Comparison of ENCODE assay signal across 9 cellular contexts in the genomic region with DNA sequence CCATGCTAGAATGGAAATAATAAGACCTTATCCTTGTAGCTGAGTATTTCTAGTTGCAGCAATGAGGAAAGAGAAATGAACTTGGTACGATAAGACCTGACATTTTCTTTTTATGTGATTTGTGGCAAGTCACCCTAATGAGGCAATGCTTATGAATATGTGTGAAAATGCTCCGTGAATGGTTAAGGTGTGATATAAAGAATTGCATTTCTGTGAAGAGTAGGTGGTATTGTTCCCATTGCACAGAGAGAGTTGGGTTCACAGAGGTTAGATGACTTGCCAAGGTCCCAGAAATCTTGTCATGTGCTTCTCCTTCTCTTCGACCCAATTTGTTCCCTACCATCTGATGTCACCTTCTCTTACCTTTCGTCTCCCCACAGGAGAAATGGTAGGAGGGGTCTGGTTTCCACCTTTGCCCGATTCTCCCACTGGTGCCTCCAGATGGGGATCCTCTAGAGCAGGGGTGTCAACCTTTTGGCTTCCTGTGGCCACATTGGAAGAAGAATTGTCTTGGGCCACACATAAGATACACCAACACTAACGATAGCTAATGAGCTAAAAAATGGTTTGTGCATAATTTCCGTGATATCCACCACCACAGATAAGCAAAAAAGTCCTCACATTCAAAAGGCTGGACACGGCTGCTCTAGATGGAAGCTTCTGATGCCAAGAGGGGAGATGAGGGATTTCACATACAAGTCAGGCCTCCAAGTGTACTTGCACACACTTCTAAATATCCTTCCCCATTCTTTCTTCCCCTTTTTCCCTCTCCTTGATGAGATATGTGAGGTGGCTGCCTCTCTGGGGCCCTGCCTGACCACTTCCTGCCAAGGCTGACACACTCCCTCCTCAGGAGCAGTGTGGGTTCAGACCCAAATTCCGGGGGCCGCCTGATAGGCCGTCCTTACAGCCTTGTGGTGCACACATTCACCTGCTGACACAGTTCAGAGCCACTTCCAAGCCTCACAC.
DNase-seq lines count a peak whose midpoint lies in the region; ATAC-seq and FAIRE-seq lines count a peak whose summit lies in the region.
"Had no signal": no experiment of that assay in that cellular context is flagged by ENCODE, and none has a peak within 500 bp of the region (broad histone marks: within the 10 kb centered on the region; RNA-seq: fewer than 3 reads in every experiment).

No MANE protein-coding gene starts in this region.

- H3K27ac ChIP-seq in right cardiac atrium (ENCODE audit: low read length) = no peak overlapping the region

- ATAC-seq in GM18502 (IDR thresholded peaks at IDR 0.05; ENCODE audit: poor library complexity, unreplicated experiment) (peak; percentile 77), HG02840 (IDR thresholded peaks at IDR 0.05; ENCODE audit: low FRiP score, unreplicated experiment) (peak; percentile 50), T-cell (replicated peaks in 1 of 4) (peak; percentile 71 to 91 (median 74)), right cardiac atrium (peak; percentile 41 to 43)

- H3K4me1 ChIP-seq in right cardiac atrium (ENCODE audit: control insufficient read depth, insufficient read depth, low read length) = no peaks in the 10 kb centered on the region

- peak in 30 of 34 experiments; percentile 6 to 52 (median 24) for DNase-seq in T-cell
- peak in 1 of 3 donors; percentile 62 for DNase-seq in right cardiac atrium
- DNase-seq in ureter (ENCODE audit: low spot score) = no peak
- DNase-seq in HTR-8/SVneo (ENCODE audit: insufficient read length, low spot score) = no peak
- no peak for DNase-seq in anterior cingulate cortex (lab: John Stamatoyannopoulos, UW)
- DNase-seq in NCI-H510A treated with DMSO at 0.1 percent for 48 hours (lab: John Stamatoyannopoulos, UW) = no peak

- intact Hi-C loops in right cardiac atrium (cut with DNase I) = no loop called here

- WGBS in right cardiac atrium = 84% methylated on average over 11 of the region's 11 CpGs

- no peaks in the 10 kb centered on the region for H3K27me3 ChIP-seq in right cardiac atrium (ENCODE audit: control insufficient read depth, insufficient read depth)

- no peaks in the 10 kb centered on the region for H3K9me3 Mint-ChIP-seq in T-cell

- POLR2A ChIA-PET in T-cell (lab: Charles Lee) = interaction anchor here in 1 of 2 donors (0.5 to 0.7 kb wide), 2 partner anchors 16 to 89 kb away, joined by 3 to 4 read pairs; no protein-coding TSS in a partner anchor

- H3K27ac Mint-ChIP-seq in T-cell = peak overlapping the region; percentile 80 to 85

- CTCF ChIA-PET in T-cell (lab: Charles Lee) = no interaction called here

- H3K36me3 Mint-ChIP-seq in T-cell = peaks cover 54% of the 10 kb centered on the region

- FAIRE-seq in HTR-8/SVneo (lab: Jason Lieb, UNC) = no peak
- FAIRE-seq: bronchial epithelial cell had no signal

- H3K4me1 Mint-ChIP-seq in T-cell = peaks cover 22 to 41% (median 24%) of the 10 kb centered on the region in 3 donors

- no peaks in the 10 kb centered on the region for H3K27me3 Mint-ChIP-seq in T-cell

- H3K4me3 Mint-ChIP-seq in T-cell = no peak overlapping the region

- H3K4me3 ChIP-seq in right cardiac atrium (ENCODE audit: low read length) = no peak overlapping the region

- H3K9me3 ChIP-seq in right cardiac atrium (ENCODE audit: control insufficient read depth, low read length) = no peaks in the 10 kb centered on the region

Comparison
In these comparisons a context has a peak if more than half of its experiments do, and no peak if none do; other contexts are left out.
1. DNase-seq: peak in T-cell (30 of 34); none in ureter (single experiment), HTR-8/SVneo (single experiment), anterior cingulate cortex (0 of 58) and NCI-H510A treated with DMSO at 0.1 percent for 48 hours (single experiment).
2. Peak in every context shown above with its lines, with median percentiles within 50 percentile points of each other: ATAC-seq.